ENCODE assay signal across 28 cellular contexts in the genomic region with DNA sequence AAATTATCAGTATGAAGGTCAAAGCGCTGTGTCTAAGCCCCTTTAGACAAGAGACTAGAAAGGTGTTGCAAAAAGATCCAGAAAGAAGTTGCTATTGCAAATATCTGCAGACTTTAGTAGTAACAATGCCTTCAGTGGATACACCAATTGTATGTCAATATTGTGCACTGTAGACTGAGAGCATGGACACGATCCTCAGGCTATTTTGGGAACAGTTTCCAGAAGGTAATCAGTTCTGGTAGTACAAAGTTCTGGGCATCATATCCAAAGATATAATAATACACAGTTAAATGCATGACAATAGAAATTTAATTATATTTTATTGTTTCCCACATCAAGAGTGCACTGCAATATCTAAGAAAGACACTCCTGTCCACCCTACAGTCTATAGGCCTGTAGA.
"Had no signal": no experiment of that assay in that cellular context is flagged by ENCODE, and none has a peak within 500 bp of the region (broad histone marks: within the 10 kb centered on the region; RNA-seq: fewer than 3 reads in every experiment).

No MANE protein-coding gene starts in this region.

- H3K36me3 ChIP-seq: neural progenitor cell, ovary, right lobe of liver, sigmoid colon, spleen, suprapubic skin, tibial artery, transverse colon, upper lobe of right lung, uterus had no signal

- DNase-seq: naive thymus-derived CD4-positive, alpha-beta T cell; natural killer cell; occipital lobe; ovary; posterior cingulate gyrus; psoas muscle; right lobe of liver; sigmoid colon; small intestine; spleen; stimulated activated CD4-positive, alpha-beta T cell treated with anti-CD3 and anti-CD28 coated beads, Interleukin-12 subunit alpha, Interleukin-12 subunit beta, amount 100 ng/mL, for 4 hours; stimulated activated CD4-positive, alpha-beta T cell treated with anti-CD3 and anti-CD28 coated beads, Interleukin-1b, Interleukin-23, amount 100 ng/mL, for 48 hours; stimulated activated CD4-positive, alpha-beta T cell treated with anti-CD3 and anti-CD28 coated beads, Interleukin-4, amount 100 ng/mL, for 1 hour; stimulated activated CD4-positive, alpha-beta T cell treated with anti-CD3 and anti-CD28 coated beads, Interleukin-4, amount 100 ng/mL, for 4 hours; stimulated activated CD8-positive, alpha-beta memory T cell treated with anti-CD3 and anti-CD28 coated beads, Interleukin-4, amount 100 ng/mL, for 48 hours; stimulated activated naive CD4-positive, alpha-beta T cell; stimulated activated naive CD8-positive, alpha-beta T cell treated with anti-CD3 and anti-CD28 coated beads, Interleukin-15, amount 100 ng/mL, for 72 hours; stimulated activated naive CD8-positive, alpha-beta T cell treated with anti-CD3 and anti-CD28 coated beads, Interleukin-15, Interleukin-2, amounts not matched to agents 100 U/mL and 50 U/mL, for 24 hours; substantia nigra; testis; tibial artery; transverse colon; upper lobe of right lung; uterus had no signal

- H3K9me3 ChIP-seq: ovary, psoas muscle, right lobe of liver, sigmoid colon, suprapubic skin, testis, transverse colon, upper lobe of right lung, uterus had no signal

- H3K27ac ChIP-seq: neural progenitor cell, ovary, parathyroid adenoma, psoas muscle, right lobe of liver, sigmoid colon, spleen, suprapubic skin, testis, tibial artery, transverse colon, upper lobe of right lung, uterus had no signal

- H3K4me1 ChIP-seq: neural progenitor cell, parathyroid adenoma, psoas muscle, right lobe of liver, sigmoid colon, spleen, suprapubic skin, testis, tibial artery, transverse colon, upper lobe of right lung, uterus had no signal

- H3K4me2 ChIP-seq: neural progenitor cell had no signal

- H3K79me2 ChIP-seq: parathyroid adenoma had no signal

- ATAC-seq: naive thymus-derived CD4-positive, alpha-beta T cell; natural killer cell; psoas muscle; right lobe of liver; stimulated activated memory B cell treated with anti-CD40 and anti-IgM and Interleukin-4, amounts not matched to agents 10 μg/mL and 1 μg/mL and 100 μg/mL, for 72 hours; stimulated activated naive CD8-positive, alpha-beta T cell treated with anti-CD3 and anti-CD28 coated beads, Interleukin-15, amount 100 ng/mL, for 72 hours; stimulated activated naive CD8-positive, alpha-beta T cell treated with anti-CD3 and anti-CD28 coated beads, Interleukin-15, Interleukin-2, amounts not matched to agents 100 U/mL and 50 U/mL, for 24 hours; upper lobe of right lung had no signal

- H3K27me3 ChIP-seq: neural progenitor cell, ovary, right lobe of liver, sigmoid colon, spleen, suprapubic skin, testis, tibial artery, transverse colon, upper lobe of right lung, uterus had no signal

- H3K4me3 ChIP-seq: neural progenitor cell, ovary, psoas muscle, right lobe of liver, sigmoid colon, spleen, suprapubic skin, testis, tibial artery, transverse colon, upper lobe of right lung, uterus had no signal

- FAIRE-seq: small intestine had no signal

- H2AFZ ChIP-seq: neural progenitor cell, parathyroid adenoma had no signal

- H3K9ac ChIP-seq: neural progenitor cell, parathyroid adenoma had no signal
